In genomic region chr6:149325648-149326236, GRCh38 we compare ENCODE assay signal across 14 cellular contexts.
"Had no signal": no experiment of that assay in that cellular context is flagged by ENCODE, and none has a peak within 500 bp of the region (broad histone marks: within the 10 kb centered on the region; RNA-seq: fewer than 3 reads in every experiment).

No MANE protein-coding gene starts in this region.

- H3K4me3 Mint-ChIP-seq: memory B cell had no signal

- H3K27ac Mint-ChIP-seq: memory B cell had no signal

- DNase-seq: activated CD4-positive, alpha-beta T cell treated with anti-CD3 and anti-CD28 coated beads, Interleukin-2, amount 50 U/mL, for 4 hours; activated CD4-positive, CD25-positive, alpha-beta regulatory T cell treated with anti-CD3 and anti-CD28 coated beads, Interleukin-2, amount 50 U/mL, for 72 hours; activated CD8-positive, alpha-beta memory T cell treated with anti-CD3 and anti-CD28 coated beads, Interleukin-2, amount 50 U/mL, for 4 hours; activated effector memory CD4-positive, alpha-beta T cell treated with anti-CD3 and anti-CD28 coated beads, Interleukin-2, amount 50 U/mL, for 16 hours; adrenal gland; dermis blood vessel endothelial cell; foreskin melanocyte; left ventricle myocardium superior; naive thymus-derived CD8-positive, alpha-beta T cell; stimulated activated CD4-positive, alpha-beta T cell treated with anti-CD3 and anti-CD28 coated beads, Interleukin-4, amount 100 ng/mL, for 24 hours; stimulated activated naive CD4-positive, alpha-beta T cell treated with Interleukin-2 at 50 U/mL for 16 hours; T-helper 9 cell; upper lobe of left lung had no signal

- H3K36me3 Mint-ChIP-seq: naive thymus-derived CD8-positive, alpha-beta T cell had no signal

- H3K27me3 Mint-ChIP-seq: memory B cell; naive thymus-derived CD8-positive, alpha-beta T cell had no signal

- ATAC-seq: left ventricle myocardium superior; naive thymus-derived CD8-positive, alpha-beta T cell had no signal

- H3K9me3 Mint-ChIP-seq: memory B cell; naive thymus-derived CD8-positive, alpha-beta T cell had no signal
